In genomic region chr5:74392698-74393431, GRCh38 we compare ENCODE assay signal across 1 cellular context.
TF ChIP-seq lines count a peak whose summit lies in the region.

No MANE protein-coding gene starts in this region.

TF ChIP-seq in K562, 482 proteins besides CTCF, POLR2A, EP300 and RAD21 (continued from another document and continues in another):
- TF ChIP-seq, protein P1, sequence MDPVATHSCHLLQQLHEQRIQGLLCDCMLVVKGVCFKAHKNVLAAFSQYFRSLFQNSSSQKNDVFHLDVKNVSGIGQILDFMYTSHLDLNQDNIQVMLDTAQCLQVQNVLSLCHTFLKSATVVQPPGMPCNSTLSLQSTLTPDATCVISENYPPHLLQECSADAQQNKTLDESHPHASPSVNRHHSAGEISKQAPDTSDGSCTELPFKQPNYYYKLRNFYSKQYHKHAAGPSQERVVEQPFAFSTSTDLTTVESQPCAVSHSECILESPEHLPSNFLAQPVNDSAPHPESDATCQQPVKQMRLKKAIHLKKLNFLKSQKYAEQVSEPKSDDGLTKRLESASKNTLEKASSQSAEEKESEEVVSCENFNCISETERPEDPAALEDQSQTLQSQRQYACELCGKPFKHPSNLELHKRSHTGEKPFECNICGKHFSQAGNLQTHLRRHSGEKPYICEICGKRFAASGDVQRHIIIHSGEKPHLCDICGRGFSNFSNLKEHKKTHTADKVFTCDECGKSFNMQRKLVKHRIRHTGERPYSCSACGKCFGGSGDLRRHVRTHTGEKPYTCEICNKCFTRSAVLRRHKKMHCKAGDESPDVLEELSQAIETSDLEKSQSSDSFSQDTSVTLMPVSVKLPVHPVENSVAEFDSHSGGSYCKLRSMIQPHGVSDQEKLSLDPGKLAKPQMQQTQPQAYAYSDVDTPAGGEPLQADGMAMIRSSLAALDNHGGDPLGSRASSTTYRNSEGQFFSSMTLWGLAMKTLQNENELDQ (CRISPR knock-in tag; IDR thresholded peaks at IDR 0.05; ENCODE audit: borderline replicate concordance) = no peak
- no peak for TF ChIP-seq GTF2E2 (tag; IDR thresholded peaks at IDR 0.05)
- TF ChIP-seq SP2 (IDR thresholded peaks at IDR 0.05; ENCODE audit: extremely low read depth, low read depth, low read length, poor library complexity, severe bottlenecking) = no peak
- TF ChIP-seq, protein P2, sequence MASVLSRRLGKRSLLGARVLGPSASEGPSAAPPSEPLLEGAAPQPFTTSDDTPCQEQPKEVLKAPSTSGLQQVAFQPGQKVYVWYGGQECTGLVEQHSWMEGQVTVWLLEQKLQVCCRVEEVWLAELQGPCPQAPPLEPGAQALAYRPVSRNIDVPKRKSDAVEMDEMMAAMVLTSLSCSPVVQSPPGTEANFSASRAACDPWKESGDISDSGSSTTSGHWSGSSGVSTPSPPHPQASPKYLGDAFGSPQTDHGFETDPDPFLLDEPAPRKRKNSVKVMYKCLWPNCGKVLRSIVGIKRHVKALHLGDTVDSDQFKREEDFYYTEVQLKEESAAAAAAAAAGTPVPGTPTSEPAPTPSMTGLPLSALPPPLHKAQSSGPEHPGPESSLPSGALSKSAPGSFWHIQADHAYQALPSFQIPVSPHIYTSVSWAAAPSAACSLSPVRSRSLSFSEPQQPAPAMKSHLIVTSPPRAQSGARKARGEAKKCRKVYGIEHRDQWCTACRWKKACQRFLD (CRISPR knock-in tag; IDR thresholded peaks at IDR 0.05) = no peak
- TF ChIP-seq ETS1 (conservative IDR thresholded peaks at IDR 0.05; ENCODE audit: control insufficient read depth, low read depth, low read length) = no peak
- TF ChIP-seq, protein P3, sequence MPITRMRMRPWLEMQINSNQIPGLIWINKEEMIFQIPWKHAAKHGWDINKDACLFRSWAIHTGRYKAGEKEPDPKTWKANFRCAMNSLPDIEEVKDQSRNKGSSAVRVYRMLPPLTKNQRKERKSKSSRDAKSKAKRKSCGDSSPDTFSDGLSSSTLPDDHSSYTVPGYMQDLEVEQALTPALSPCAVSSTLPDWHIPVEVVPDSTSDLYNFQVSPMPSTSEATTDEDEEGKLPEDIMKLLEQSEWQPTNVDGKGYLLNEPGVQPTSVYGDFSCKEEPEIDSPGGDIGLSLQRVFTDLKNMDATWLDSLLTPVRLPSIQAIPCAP (CRISPR knock-in tag; IDR thresholded peaks at IDR 0.05; ENCODE audit: borderline replicate concordance) = no peak
- TF ChIP-seq PHTF2 (CRISPR knock-in tag; IDR thresholded peaks at IDR 0.05) = no peak
- no peak for TF ChIP-seq ADNP (tag; IDR thresholded peaks at IDR 0.05)
- no peak for TF ChIP-seq MCM5 (IDR thresholded peaks at IDR 0.05; ENCODE audit: low read depth)
- TF ChIP-seq, protein P4, sequence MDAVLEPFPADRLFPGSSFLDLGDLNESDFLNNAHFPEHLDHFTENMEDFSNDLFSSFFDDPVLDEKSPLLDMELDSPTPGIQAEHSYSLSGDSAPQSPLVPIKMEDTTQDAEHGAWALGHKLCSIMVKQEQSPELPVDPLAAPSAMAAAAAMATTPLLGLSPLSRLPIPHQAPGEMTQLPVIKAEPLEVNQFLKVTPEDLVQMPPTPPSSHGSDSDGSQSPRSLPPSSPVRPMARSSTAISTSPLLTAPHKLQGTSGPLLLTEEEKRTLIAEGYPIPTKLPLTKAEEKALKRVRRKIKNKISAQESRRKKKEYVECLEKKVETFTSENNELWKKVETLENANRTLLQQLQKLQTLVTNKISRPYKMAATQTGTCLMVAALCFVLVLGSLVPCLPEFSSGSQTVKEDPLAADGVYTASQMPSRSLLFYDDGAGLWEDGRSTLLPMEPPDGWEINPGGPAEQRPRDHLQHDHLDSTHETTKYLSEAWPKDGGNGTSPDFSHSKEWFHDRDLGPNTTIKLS (IDR thresholded peaks at IDR 0.05; ENCODE audit: borderline replicate concordance, low read depth) = no peak
- peak; percentile 26; the same call in 1 of the 2 replicates for TF ChIP-seq TCF3 (CRISPR knock-in tag; IDR thresholded peaks at IDR 0.05)
- TF ChIP-seq ZNF79 (CRISPR knock-in tag; IDR thresholded peaks at IDR 0.05; ENCODE audit: low read depth) = no peak
- TF ChIP-seq FOXJ3 (CRISPR knock-in tag; IDR thresholded peaks at IDR 0.05) = no peak
- no peak for TF ChIP-seq MITF (IDR thresholded peaks at IDR 0.05)
- no peak for TF ChIP-seq NR2F6 (CRISPR knock-in tag; IDR thresholded peaks at IDR 0.05)
- TF ChIP-seq BHLHE40 (IDR thresholded peaks at IDR 0.05; ENCODE audit: low read length) = no peak
- TF ChIP-seq SREBF1 (IDR thresholded peaks at IDR 0.05; ENCODE audit: borderline replicate concordance, low read depth, low read length) = no peak
- no peak for TF ChIP-seq SMAD4 (CRISPR knock-in tag; conservative IDR thresholded peaks at IDR 0.05)
- TF ChIP-seq SOX6 (IDR thresholded peaks at IDR 0.05) = peak; percentile 56
- TF ChIP-seq, protein P5, sequence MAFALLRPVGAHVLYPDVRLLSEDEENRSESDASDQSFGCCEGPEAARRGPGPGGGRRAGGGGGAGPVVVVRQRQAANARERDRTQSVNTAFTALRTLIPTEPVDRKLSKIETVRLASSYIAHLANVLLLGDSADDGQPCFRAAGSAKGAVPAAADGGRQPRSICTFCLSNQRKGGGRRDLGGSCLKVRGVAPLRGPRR (CRISPR knock-in tag; IDR thresholded peaks at IDR 0.05) = no peak
- peak; percentile 28 for TF ChIP-seq TAL1 (IDR thresholded peaks at IDR 0.05)
- TF ChIP-seq ZNF274 (IDR thresholded peaks at IDR 0.05; ENCODE audit: borderline replicate concordance, low read depth, low read length) = no peak
- TF ChIP-seq, protein P6, sequence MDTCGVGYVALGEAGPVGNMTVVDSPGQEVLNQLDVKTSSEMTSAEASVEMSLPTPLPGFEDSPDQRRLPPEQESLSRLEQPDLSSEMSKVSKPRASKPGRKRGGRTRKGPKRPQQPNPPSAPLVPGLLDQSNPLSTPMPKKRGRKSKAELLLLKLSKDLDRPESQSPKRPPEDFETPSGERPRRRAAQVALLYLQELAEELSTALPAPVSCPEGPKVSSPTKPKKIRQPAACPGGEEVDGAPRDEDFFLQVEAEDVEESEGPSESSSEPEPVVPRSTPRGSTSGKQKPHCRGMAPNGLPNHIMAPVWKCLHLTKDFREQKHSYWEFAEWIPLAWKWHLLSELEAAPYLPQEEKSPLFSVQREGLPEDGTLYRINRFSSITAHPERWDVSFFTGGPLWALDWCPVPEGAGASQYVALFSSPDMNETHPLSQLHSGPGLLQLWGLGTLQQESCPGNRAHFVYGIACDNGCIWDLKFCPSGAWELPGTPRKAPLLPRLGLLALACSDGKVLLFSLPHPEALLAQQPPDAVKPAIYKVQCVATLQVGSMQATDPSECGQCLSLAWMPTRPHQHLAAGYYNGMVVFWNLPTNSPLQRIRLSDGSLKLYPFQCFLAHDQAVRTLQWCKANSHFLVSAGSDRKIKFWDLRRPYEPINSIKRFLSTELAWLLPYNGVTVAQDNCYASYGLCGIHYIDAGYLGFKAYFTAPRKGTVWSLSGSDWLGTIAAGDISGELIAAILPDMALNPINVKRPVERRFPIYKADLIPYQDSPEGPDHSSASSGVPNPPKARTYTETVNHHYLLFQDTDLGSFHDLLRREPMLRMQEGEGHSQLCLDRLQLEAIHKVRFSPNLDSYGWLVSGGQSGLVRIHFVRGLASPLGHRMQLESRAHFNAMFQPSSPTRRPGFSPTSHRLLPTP (IDR thresholded peaks at IDR 0.05; ENCODE audit: borderline replicate concordance, extremely low read depth, insufficient read length) = no peak
- no peak for TF ChIP-seq POLR3A (IDR thresholded peaks at IDR 0.05; ENCODE audit: borderline replicate concordance, extremely low read depth, insufficient read depth, insufficient read length)
- TF ChIP-seq, protein P7, sequence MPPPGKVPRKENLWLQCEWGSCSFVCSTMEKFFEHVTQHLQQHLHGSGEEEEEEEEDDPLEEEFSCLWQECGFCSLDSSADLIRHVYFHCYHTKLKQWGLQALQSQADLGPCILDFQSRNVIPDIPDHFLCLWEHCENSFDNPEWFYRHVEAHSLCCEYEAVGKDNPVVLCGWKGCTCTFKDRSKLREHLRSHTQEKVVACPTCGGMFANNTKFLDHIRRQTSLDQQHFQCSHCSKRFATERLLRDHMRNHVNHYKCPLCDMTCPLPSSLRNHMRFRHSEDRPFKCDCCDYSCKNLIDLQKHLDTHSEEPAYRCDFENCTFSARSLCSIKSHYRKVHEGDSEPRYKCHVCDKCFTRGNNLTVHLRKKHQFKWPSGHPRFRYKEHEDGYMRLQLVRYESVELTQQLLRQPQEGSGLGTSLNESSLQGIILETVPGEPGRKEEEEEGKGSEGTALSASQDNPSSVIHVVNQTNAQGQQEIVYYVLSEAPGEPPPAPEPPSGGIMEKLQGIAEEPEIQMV (tag; conservative IDR thresholded peaks at IDR 0.05; ENCODE audit: low read depth) = no peak
- TF ChIP-seq, protein P8, sequence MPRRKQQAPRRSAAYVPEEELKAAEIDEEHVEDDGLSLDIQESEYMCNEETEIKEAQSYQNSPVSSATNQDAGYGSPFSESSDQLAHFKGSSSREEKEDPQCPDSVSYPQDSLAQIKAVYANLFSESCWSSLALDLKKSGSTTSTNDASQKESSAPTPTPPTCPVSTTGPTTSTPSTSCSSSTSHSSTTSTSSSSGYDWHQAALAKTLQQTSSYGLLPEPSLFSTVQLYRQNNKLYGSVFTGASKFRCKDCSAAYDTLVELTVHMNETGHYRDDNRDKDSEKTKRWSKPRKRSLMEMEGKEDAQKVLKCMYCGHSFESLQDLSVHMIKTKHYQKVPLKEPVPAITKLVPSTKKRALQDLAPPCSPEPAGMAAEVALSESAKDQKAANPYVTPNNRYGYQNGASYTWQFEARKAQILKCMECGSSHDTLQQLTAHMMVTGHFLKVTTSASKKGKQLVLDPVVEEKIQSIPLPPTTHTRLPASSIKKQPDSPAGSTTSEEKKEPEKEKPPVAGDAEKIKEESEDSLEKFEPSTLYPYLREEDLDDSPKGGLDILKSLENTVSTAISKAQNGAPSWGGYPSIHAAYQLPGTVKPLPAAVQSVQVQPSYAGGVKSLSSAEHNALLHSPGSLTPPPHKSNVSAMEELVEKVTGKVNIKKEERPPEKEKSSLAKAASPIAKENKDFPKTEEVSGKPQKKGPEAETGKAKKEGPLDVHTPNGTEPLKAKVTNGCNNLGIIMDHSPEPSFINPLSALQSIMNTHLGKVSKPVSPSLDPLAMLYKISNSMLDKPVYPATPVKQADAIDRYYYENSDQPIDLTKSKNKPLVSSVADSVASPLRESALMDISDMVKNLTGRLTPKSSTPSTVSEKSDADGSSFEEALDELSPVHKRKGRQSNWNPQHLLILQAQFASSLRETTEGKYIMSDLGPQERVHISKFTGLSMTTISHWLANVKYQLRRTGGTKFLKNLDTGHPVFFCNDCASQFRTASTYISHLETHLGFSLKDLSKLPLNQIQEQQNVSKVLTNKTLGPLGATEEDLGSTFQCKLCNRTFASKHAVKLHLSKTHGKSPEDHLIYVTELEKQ (CRISPR knock-in tag; IDR thresholded peaks at IDR 0.05) = no peak
- TF ChIP-seq, protein P9, sequence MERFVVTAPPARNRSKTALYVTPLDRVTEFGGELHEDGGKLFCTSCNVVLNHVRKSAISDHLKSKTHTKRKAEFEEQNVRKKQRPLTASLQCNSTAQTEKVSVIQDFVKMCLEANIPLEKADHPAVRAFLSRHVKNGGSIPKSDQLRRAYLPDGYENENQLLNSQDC (CRISPR knock-in tag; IDR thresholded peaks at IDR 0.05) = no peak
- no peak for TF ChIP-seq HMBOX1 (IDR thresholded peaks at IDR 0.05)
- TF ChIP-seq EZH2 (IDR thresholded peaks at IDR 0.05; ENCODE audit: borderline replicate concordance, low read depth, low read length) = no peak
- no peak for TF ChIP-seq GABPB2 (CRISPR knock-in tag; conservative IDR thresholded peaks at IDR 0.05)
- TF ChIP-seq ZNF41 (CRISPR knock-in tag; conservative IDR thresholded peaks at IDR 0.05) = no peak
- TF ChIP-seq, protein P10, sequence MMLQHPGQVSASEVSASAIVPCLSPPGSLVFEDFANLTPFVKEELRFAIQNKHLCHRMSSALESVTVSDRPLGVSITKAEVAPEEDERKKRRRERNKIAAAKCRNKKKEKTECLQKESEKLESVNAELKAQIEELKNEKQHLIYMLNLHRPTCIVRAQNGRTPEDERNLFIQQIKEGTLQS (IDR thresholded peaks at IDR 0.05) = no peak
- TF ChIP-seq, protein P10 (CRISPR knock-in tag; conservative IDR thresholded peaks at IDR 0.05) = no peak
- no peak for TF ChIP-seq EWSR1 (IDR thresholded peaks at IDR 0.05; ENCODE audit: borderline replicate concordance, low read depth, partially characterized antibody)
- no peak for TF ChIP-seq ATF4 (CRISPR knock-in tag; IDR thresholded peaks at IDR 0.05)
- TF ChIP-seq POLR3G (IDR thresholded peaks at IDR 0.05; ENCODE audit: extremely low read depth, insufficient read length, insufficient replicate concordance) = no peak
- peak; percentile 49 for TF ChIP-seq ZFX (CRISPR knock-in tag; IDR thresholded peaks at IDR 0.05)
